ENCODE assay signal across 23 cellular contexts in the genomic region with DNA sequence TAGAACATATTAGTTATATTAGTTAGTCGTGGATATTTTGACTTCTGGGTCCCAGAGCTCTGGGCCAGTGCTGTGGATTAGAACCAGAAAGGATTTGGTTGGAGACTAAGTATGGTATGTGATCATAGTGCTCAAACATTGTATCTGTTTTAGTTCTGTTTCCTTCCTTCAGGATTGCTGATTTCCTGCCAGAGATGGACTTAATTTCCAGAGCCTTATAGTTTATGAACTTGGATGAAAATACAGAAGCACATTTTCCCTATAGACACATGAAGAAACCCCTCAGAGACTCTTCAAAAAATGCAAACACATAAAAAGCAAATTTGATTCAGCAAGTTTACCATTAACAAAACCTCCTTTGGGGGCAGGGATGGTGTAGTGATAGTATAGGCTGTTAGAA.
A peak's percentile ranks its signal among the peaks of the same experiment; 100 is the strongest.
DNase-seq lines count a peak whose midpoint lies in the region; ATAC-seq and TF ChIP-seq lines count a peak whose summit lies in the region.
"Had no signal": no experiment of that assay in that cellular context is flagged by ENCODE, and none has a peak within 500 bp of the region (broad histone marks: within the 10 kb centered on the region; RNA-seq: fewer than 3 reads in every experiment).

No MANE protein-coding gene starts in this region.

- peak overlapping the region; percentile 14 to 77 (median 77) for H3K27ac Mint-ChIP-seq in nephron

- peak; percentile 70 for DNase-seq in NCI-H1092 treated with DMSO at 0.1 percent for 48 hours (lab: John Stamatoyannopoulos, UW)
- DNase-seq in NCI-H1092 (lab: John Stamatoyannopoulos, UW), result no peak
- peak; percentile 46 for DNase-seq in NCI-H69 (lab: John Stamatoyannopoulos, UW)
- no peak for DNase-seq in GF-D8 (lab: John Stamatoyannopoulos, UW)
- DNase-seq: ACHN; BE2C; CD4-positive, CD25-positive, alpha-beta regulatory T cell; Karpas-422; NCI-H1105; NCI-H2029; NCI-H345; NCI-H774; OCI-M1; Peyer's patch; SHP77 treated with DMSO at 0.1 percent for 48 hours; T-helper 1 cell had no signal

- ATAC-seq in GM18520 (IDR thresholded peaks at IDR 0.05; ENCODE audit: unreplicated experiment), result no peak
- no peak for ATAC-seq in HG03442 (IDR thresholded peaks at IDR 0.05; ENCODE audit: unreplicated experiment)
- ATAC-seq: HCT116, HepG2 had no signal

- no peaks in the 10 kb centered on the region for H3K27me3 Mint-ChIP-seq in nephron (ENCODE audit: low read depth)
- H3K27me3 Mint-ChIP-seq: CD4-positive, CD25-positive, alpha-beta regulatory T cell had no signal

- no peak overlapping the region for H3K4me3 Mint-ChIP-seq in nephron
- H3K4me3 Mint-ChIP-seq: CD4-positive, CD25-positive, alpha-beta regulatory T cell had no signal

- H3K4me1 Mint-ChIP-seq in nephron, result peaks cover 9% of the 10 kb centered on the region
- H3K4me1 Mint-ChIP-seq: CD4-positive, CD25-positive, alpha-beta regulatory T cell had no signal

- H3K36me3 Mint-ChIP-seq in nephron (ENCODE audit: low read depth), result no peaks in the 10 kb centered on the region
- H3K36me3 Mint-ChIP-seq: CD4-positive, CD25-positive, alpha-beta regulatory T cell had no signal

- H3K27ac ChIP-seq in ACC112 (ENCODE audit: low read depth, low read length), result no peak overlapping the region
- H3K27ac ChIP-seq: 22Rv1, Peyer's patch had no signal

- no peak for TF ChIP-seq CTCF in nephron (IDR thresholded peaks at IDR 0.05; ENCODE audit: unreplicated experiment in 3 of 3)

- no peak overlapping the region for H3K4me3 ChIP-seq in ACC112 (ENCODE audit: low read depth, low read length)
- H3K4me3 ChIP-seq: Peyer's patch had no signal

- peak overlapping the region; percentile 54 for H2AFZ ChIP-seq in ACC112 (ENCODE audit: low read length, unreplicated experiment)

- H3K27me3 ChIP-seq in ACC112 (ENCODE audit: insufficient read depth, low read length), result no peaks in the 10 kb centered on the region
- H3K27me3 ChIP-seq: BE2C, Peyer's patch had no signal

- H3K9me3 Mint-ChIP-seq in nephron, result no peaks in the 10 kb centered on the region

- no peaks in the 10 kb centered on the region for H3K79me2 ChIP-seq in ACC112 (ENCODE audit: control insufficient read depth, insufficient read depth, low read length, unreplicated experiment)

- no peaks in the 10 kb centered on the region for H3K36me3 ChIP-seq in ACC112 (ENCODE audit: insufficient read depth, low read length)
- H3K36me3 ChIP-seq: BE2C, Peyer's patch had no signal

- peaks cover 29% of the 10 kb centered on the region for H3K4me1 ChIP-seq in ACC112 (ENCODE audit: control insufficient read depth, insufficient read depth, low read length, unreplicated experiment)
- H3K4me1 ChIP-seq: Peyer's patch had no signal

Comparison
In these comparisons a context has a peak if more than half of its experiments do, and no peak if none do; other contexts are left out.
1. DNase-seq: peak in NCI-H1092 treated with DMSO at 0.1 percent for 48 hours (single experiment) and NCI-H69 (single experiment); none in NCI-H1092 (single experiment) and GF-D8 (single experiment).